ENCODE assay signal across 1 cellular context in the genomic region with DNA sequence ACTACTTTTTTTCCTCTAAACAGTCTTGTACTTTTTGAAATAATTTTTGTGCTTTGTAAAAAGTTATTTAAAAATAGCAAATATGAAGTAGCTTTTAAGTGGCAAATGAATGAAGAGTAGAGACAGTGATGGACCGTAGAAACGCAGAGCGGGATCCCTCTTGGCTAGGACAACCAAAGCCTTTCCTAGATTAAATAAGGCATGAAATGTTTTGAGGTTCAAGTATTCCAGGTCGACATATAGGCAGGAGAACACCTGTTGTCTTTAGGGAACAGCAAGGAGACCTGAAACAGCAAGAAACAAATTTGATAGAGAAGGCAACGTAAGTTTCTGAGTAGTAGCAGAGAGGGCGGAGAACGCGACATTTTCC.
TF ChIP-seq lines count a peak whose summit lies in the region.

No MANE protein-coding gene starts in this region.

TF ChIP-seq in GM23338, 12 proteins besides CTCF, POLR2A, EP300 and RAD21 (continued from another document):
- no peak for TF ChIP-seq REST (IDR thresholded peaks at IDR 0.05; ENCODE audit: unreplicated experiment)
- no peak for TF ChIP-seq POLR2AphosphoS5 (IDR thresholded peaks at IDR 0.05; ENCODE audit: low read depth)
- TF ChIP-seq JUNB (IDR thresholded peaks at IDR 0.05; ENCODE audit: unreplicated experiment), result no peak
- TF ChIP-seq CREB1 (CRISPR knock-in tag; IDR thresholded peaks at IDR 0.05; ENCODE audit: low read depth), result no peak
- no peak for TF ChIP-seq EZH2phosphoT487 (IDR thresholded peaks at IDR 0.05; ENCODE audit: unreplicated experiment)
- TF ChIP-seq STAT1 (IDR thresholded peaks at IDR 0.05; ENCODE audit: unreplicated experiment), result no peak
- no peak for TF ChIP-seq ZNF114 (CRISPR knock-in tag; IDR thresholded peaks at IDR 0.05)
- no peak for TF ChIP-seq NANOG (IDR thresholded peaks at IDR 0.05; ENCODE audit: borderline replicate concordance)
- TF ChIP-seq EZH2 (IDR thresholded peaks at IDR 0.05; ENCODE audit: low read depth, unreplicated experiment), result no peak
